In genomic region chr1:70382682-70383081, GRCh38 we compare ENCODE assay signal across 16 cellular contexts. TPM values are rescaled to one million over a fixed set of nuclear protein-coding genes. Genes with fewer than 3 reads are reported as not detected.
A peak's percentile ranks its signal among the peaks of the same experiment; 100 is the strongest.
DNase-seq lines count a peak whose midpoint lies in the region; ATAC-seq and TF ChIP-seq lines count a peak whose summit lies in the region.
"Had no signal": no experiment of that assay in that cellular context is flagged by ENCODE, and none has a peak within 500 bp of the region (broad histone marks: within the 10 kb centered on the region; RNA-seq: fewer than 3 reads in every experiment).

No MANE protein-coding gene starts in this region.

- TF ChIP-seq EP300 in sigmoid colon (IDR thresholded peaks at IDR 0.05): no peak

- no peak for TF ChIP-seq POLR2A in sigmoid colon (IDR thresholded peaks at IDR 0.05)

- H3K9me3 Mint-ChIP-seq in CD4-positive, alpha-beta T cell: no peaks in the 10 kb centered on the region
- H3K9me3 Mint-ChIP-seq in effector memory CD8-positive, alpha-beta T cell: no peaks in the 10 kb centered on the region
- H3K9me3 Mint-ChIP-seq: T-helper 1 cell treated with Interleukin-12 subunit alpha and Interleukin-12 subunit beta and Interleukin-4 antibody, amounts not matched to agents 30 μg/mL and 1 μg/mL, for 36 hours had no signal

- H3K4me1 ChIP-seq in sigmoid colon: no peaks in the 10 kb centered on the region
- H3K4me1 ChIP-seq: body of pancreas had no signal

- DNase-seq in SKM-1 treated with dmso at 0.1 percent for 144 hours (lab: John Stamatoyannopoulos, UW; ENCODE audit: unreplicated experiment) (peak; percentile 17), SKM-1 (lab: John Stamatoyannopoulos, UW; ENCODE audit: unreplicated experiment) (no peak), sigmoid colon (no peak), COLO829 (ENCODE audit: low spot score) (no peak)
- no peak for DNase-seq in CD4-positive, alpha-beta T cell
- DNase-seq in effector memory CD8-positive, alpha-beta T cell: no peak
- DNase-seq: 8988T, activated T-cell treated with anti-CD3 and anti-CD28 coated beads for 4 hours, body of pancreas, NCI-H510A treated with DMSO at 0.1 percent for 48 hours, small intestine had no signal

- no peaks in the 10 kb centered on the region for H3K4me1 Mint-ChIP-seq in CD4-positive, alpha-beta T cell (ENCODE audit: low read depth)
- no peaks in the 10 kb centered on the region for H3K4me1 Mint-ChIP-seq in effector memory CD8-positive, alpha-beta T cell (ENCODE audit: low read depth in 2 of 2)

- ATAC-seq in HG02763 (IDR thresholded peaks at IDR 0.05; ENCODE audit: unreplicated experiment): peak; percentile 73
- ATAC-seq in HG03565 (IDR thresholded peaks at IDR 0.05; ENCODE audit: unreplicated experiment): peak; percentile 91
- ATAC-seq in CD4-positive, alpha-beta T cell (ENCODE audit: poor library complexity): no peak
- ATAC-seq in effector memory CD8-positive, alpha-beta T cell (replicated peaks): no peak
- ATAC-seq: body of pancreas had no signal

- H3K27me3 Mint-ChIP-seq in CD4-positive, alpha-beta T cell: peaks cover 11% of the 10 kb centered on the region
- H3K27me3 Mint-ChIP-seq in effector memory CD8-positive, alpha-beta T cell: peaks cover 14 to 28% of the 10 kb centered on the region in 2 donors

- H3K4me3 ChIP-seq in sigmoid colon: no peak overlapping the region
- H3K4me3 ChIP-seq: body of pancreas had no signal

- no peak for TF ChIP-seq CTCF in sigmoid colon (IDR thresholded peaks at IDR 0.05)
- TF ChIP-seq CTCF in CD4-positive, alpha-beta T cell (IDR thresholded peaks at IDR 0.05): no peak

- no peaks in the 10 kb centered on the region for H3K36me3 Mint-ChIP-seq in CD4-positive, alpha-beta T cell (ENCODE audit: low read depth)
- no peaks in the 10 kb centered on the region for H3K36me3 Mint-ChIP-seq in effector memory CD8-positive, alpha-beta T cell (ENCODE audit: insufficient read depth)

- no peaks in the 10 kb centered on the region for H3K36me3 ChIP-seq in sigmoid colon

- intact Hi-C loops in sigmoid colon (cut with DNase I): no loop called here
- intact Hi-C loops in CD4-positive, alpha-beta T cell (cut with DNase I, micrococcal nuclease): no loop called here

- CTCF ChIA-PET in CD4-positive, alpha-beta T cell (lab: Charles Lee): no interaction called here

- no peak overlapping the region for H3K27ac ChIP-seq in sigmoid colon
- H3K27ac ChIP-seq in CD4-positive, alpha-beta T cell (ENCODE audit: low read depth, low read length): no peak overlapping the region
- H3K27ac ChIP-seq: body of pancreas, epithelial cell of prostate, KMS-11 had no signal

- H3K9me3 ChIP-seq in sigmoid colon: no peaks in the 10 kb centered on the region
- H3K9me3 ChIP-seq in CD4-positive, alpha-beta T cell (ENCODE audit: control insufficient read depth, low read length): no peaks in the 10 kb centered on the region
- H3K9me3 ChIP-seq: body of pancreas had no signal

- H3K4me3 Mint-ChIP-seq in CD4-positive, alpha-beta T cell: no peak overlapping the region
- H3K4me3 Mint-ChIP-seq in effector memory CD8-positive, alpha-beta T cell: no peak overlapping the region
- H3K4me3 Mint-ChIP-seq: T-helper 1 cell treated with Interleukin-12 subunit alpha and Interleukin-12 subunit beta and Interleukin-4 antibody, amounts not matched to agents 30 μg/mL and 1 μg/mL, for 36 hours had no signal

- POLR2A ChIA-PET in CD4-positive, alpha-beta T cell (lab: Charles Lee): no interaction called here

- no peaks in the 10 kb centered on the region for H3K27me3 ChIP-seq in sigmoid colon
- H3K27me3 ChIP-seq in CD4-positive, alpha-beta T cell (ENCODE audit: control insufficient read depth, insufficient read depth, low read length): no peaks in the 10 kb centered on the region
- H3K27me3 ChIP-seq: body of pancreas had no signal

- H3K27ac Mint-ChIP-seq in CD4-positive, alpha-beta T cell: no peak overlapping the region
- H3K27ac Mint-ChIP-seq in effector memory CD8-positive, alpha-beta T cell: no peak overlapping the region
- H3K27ac Mint-ChIP-seq: T-helper 1 cell treated with Interleukin-12 subunit alpha and Interleukin-12 subunit beta and Interleukin-4 antibody, amounts not matched to agents 30 μg/mL and 1 μg/mL, for 36 hours had no signal

RNA-seq across cellular contexts. Expression of gene ANKRD13C, which starts 28.2 kb away (rescaled TPM):
- total RNA-seq in sigmoid colon: 10 to 100 TPM; 22.8 to 34.2 (median 28.5) TPM
- polyA plus RNA-seq in sigmoid colon: 10 to 100 TPM; 10.6 to 15.6 (median 12.3) TPM
- total RNA-seq in CD4-positive, alpha-beta T cell: 10 to 100 TPM; 37.4 to 37.8 TPM

RNA-seq across cellular contexts. Expression of gene CTH, which starts 28.4 kb away (rescaled TPM):
- 1 to 10 TPM; 1.1 to 4.6 (median 2.7) TPM for total RNA-seq in sigmoid colon
- 1 to 10 TPM; 4.8 to 5.5 (median 5.1) TPM for polyA plus RNA-seq in sigmoid colon
- total RNA-seq in CD4-positive, alpha-beta T cell: 1 to 10 TPM; 5.6 to 7.9 TPM

Comparison
In these comparisons a context has a peak if more than half of its experiments do, and no peak if none do; other contexts are left out.
1. ATAC-seq: peak in HG02763 (single experiment) and HG03565 (single experiment); none in CD4-positive, alpha-beta T cell (single experiment) and effector memory CD8-positive, alpha-beta T cell (single experiment).